In the genomic region with DNA sequence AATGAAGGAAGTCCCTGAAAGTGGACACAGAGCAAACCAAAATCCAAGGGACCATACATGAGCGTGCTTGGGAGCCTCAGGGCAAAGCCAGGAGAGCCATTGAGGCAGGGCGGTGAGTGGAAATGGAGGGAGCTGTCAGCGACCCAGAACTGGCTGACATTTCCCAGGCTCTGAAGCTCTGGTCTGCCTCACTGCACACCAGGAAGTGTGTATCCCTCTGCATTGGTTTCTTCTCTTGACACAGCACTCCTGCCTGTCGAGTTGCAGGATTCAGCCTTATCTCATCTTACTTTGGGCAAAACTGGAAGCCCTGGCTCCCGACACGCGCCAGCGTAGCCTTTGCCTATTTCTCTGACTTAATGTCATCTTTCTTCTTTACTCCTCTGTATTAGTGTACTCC, we compare ENCODE assay signal across 24 cellular contexts.
DNase-seq lines count a peak whose midpoint lies in the region; ATAC-seq and TF ChIP-seq lines count a peak whose summit lies in the region.
"Had no signal": no experiment of that assay in that cellular context is flagged by ENCODE, and none has a peak within 500 bp of the region (broad histone marks: within the 10 kb centered on the region; RNA-seq: fewer than 3 reads in every experiment).

No MANE protein-coding gene starts in this region.

- WGBS in hepatocyte (ENCODE audit: low lambda C conversion rate, missing lambda C conversion rate), result 51% methylated on average over 8 of the region's 8 CpGs
- no CpG with 5 or more reads among the region's 8 CpGs for WGBS in trophoblast cell (ENCODE audit: extremely low coverage, insufficient coverage, insufficient read length)

- H3K4me1 Mint-ChIP-seq in glutamatergic neuron (ENCODE audit: low read depth, unreplicated experiment), result peaks cover 14% of the 10 kb centered on the region
- H3K4me1 Mint-ChIP-seq: CD4-positive, alpha-beta memory T cell had no signal

- H2AK5ac ChIP-seq in trophoblast cell (ENCODE audit: low read length), result no peak overlapping the region

- TF ChIP-seq CTCF in hepatocyte (IDR thresholded peaks at IDR 0.05; ENCODE audit: poor library complexity) (no peak), glutamatergic neuron (IDR thresholded peaks at IDR 0.05; ENCODE audit: partially characterized antibody, unreplicated experiment) (no peak)

- peaks cover 3% of the 10 kb centered on the region for H3K9me3 Mint-ChIP-seq in glutamatergic neuron (ENCODE audit: unreplicated experiment)

- peak overlapping the region; percentile 34 for H2BK120ac ChIP-seq in trophoblast cell (ENCODE audit: insufficient read depth, low read length, poor library complexity)

- no peaks in the 10 kb centered on the region for H3K79me2 ChIP-seq in hepatocyte
- no peaks in the 10 kb centered on the region for H3K79me2 ChIP-seq in trophoblast cell (ENCODE audit: control insufficient read depth, insufficient read depth, low read length, poor library complexity)

- DNase-seq in SK-N-DZ (ENCODE audit: low spot score) (peak; percentile 79), cardiac septum (ENCODE audit: low spot score) (peak; percentile 76), hepatocyte (ENCODE audit: low spot score) (peak; percentile 13), trophoblast cell (no peak), glutamatergic neuron (no peak), Ammon's horn (ENCODE audit: low spot score) (no peak)
- DNase-seq: Caco-2; CD4-positive, alpha-beta memory T cell; DMS 273 treated with DMSO at 0.1 percent for 48 hours; DMS79 treated with DMSO at 0.1 percent for 48 hours; HCEC 1CT; Karpas-422; MV-4-11; NCI-H1694; NCI-H2081; NCI-H2171; NCI-H345; NCI-H524; NCI-H82 had no signal

- H3K36me3 ChIP-seq in hepatocyte (replicated peaks; ENCODE audit: insufficient read depth, low read depth) (no peaks in the 10 kb centered on the region), trophoblast cell (ENCODE audit: control insufficient read depth in 1 of 2, insufficient read depth in 2 of 2, low read length in 2 of 2) (no peaks in the 10 kb centered on the region)
- H3K36me3 ChIP-seq: BLaER1 treated with 17β-estradiol and CSF1 and Interleukin-3, amounts not matched to agents 10 nM and 100 nM had no signal

- H3K18ac ChIP-seq in trophoblast cell (ENCODE audit: low read length), result peak overlapping the region; percentile 47

- H3K27me3 Mint-ChIP-seq in glutamatergic neuron (ENCODE audit: unreplicated experiment), result no peaks in the 10 kb centered on the region

- no peak overlapping the region for H3K4me3 Mint-ChIP-seq in glutamatergic neuron (ENCODE audit: unreplicated experiment)
- H3K4me3 Mint-ChIP-seq: CD4-positive, alpha-beta memory T cell; GM23338 had no signal

- H3K79me1 ChIP-seq in trophoblast cell (ENCODE audit: low read length), result peaks cover 19% of the 10 kb centered on the region

- H3K9ac ChIP-seq in trophoblast cell (ENCODE audit: low read length), result no peak overlapping the region
- H3K9ac ChIP-seq: BLaER1 treated with 17β-estradiol and CSF1 and Interleukin-3, amounts not matched to agents 10 nM and 100 nM had no signal

- H3K4me2 ChIP-seq in hepatocyte, result no peak overlapping the region
- no peak overlapping the region for H3K4me2 ChIP-seq in trophoblast cell (ENCODE audit: low read length)
- H3K4me2 ChIP-seq: BLaER1 treated with 17β-estradiol and CSF1 and Interleukin-3, amounts not matched to agents 10 nM and 100 nM; GM23338 had no signal

- peak overlapping the region; percentile 68 for H4K91ac ChIP-seq in trophoblast cell (ENCODE audit: low read depth, low read length)

- H3K4me3 ChIP-seq in hepatocyte (no peak overlapping the region), trophoblast cell (ENCODE audit: low read depth, low read length) (no peak overlapping the region)
- H3K4me3 ChIP-seq: BLaER1 treated with 17β-estradiol and CSF1 and Interleukin-3, amounts not matched to agents 10 nM and 100 nM; GM12878; GM23338 had no signal

- no peak overlapping the region for H2AFZ ChIP-seq in hepatocyte
- no peak overlapping the region for H2AFZ ChIP-seq in trophoblast cell (ENCODE audit: insufficient read depth, low read length, poor library complexity)
- H2AFZ ChIP-seq: GM23338 had no signal

- no peak overlapping the region for H3K23ac ChIP-seq in trophoblast cell (ENCODE audit: low read length)

- no peak overlapping the region for H3K27ac Mint-ChIP-seq in glutamatergic neuron (ENCODE audit: unreplicated experiment)
- H3K27ac Mint-ChIP-seq: CD4-positive, alpha-beta memory T cell; GM23338 had no signal

- H4K8ac ChIP-seq in trophoblast cell (ENCODE audit: low read depth, low read length), result peak overlapping the region; percentile 55

- peak overlapping the region; percentile 46 for H3K14ac ChIP-seq in trophoblast cell (ENCODE audit: low read length)

- H4K20me1 ChIP-seq in hepatocyte (ENCODE audit: insufficient read depth, poor library complexity, severe bottlenecking), result no peaks in the 10 kb centered on the region
- H4K20me1 ChIP-seq: BLaER1 treated with 17β-estradiol and CSF1 and Interleukin-3, amounts not matched to agents 10 nM and 100 nM had no signal

- H3K27me3 ChIP-seq in hepatocyte (no peaks in the 10 kb centered on the region), trophoblast cell (ENCODE audit: insufficient read depth, low read length) (no peaks in the 10 kb centered on the region)

- peaks cover 11% of the 10 kb centered on the region for H3K36me3 Mint-ChIP-seq in glutamatergic neuron (ENCODE audit: unreplicated experiment)
- H3K36me3 Mint-ChIP-seq: CD4-positive, alpha-beta memory T cell had no signal

- H4K12ac ChIP-seq in trophoblast cell (ENCODE audit: low read depth, low read length), result no peak overlapping the region

- H3K9me3 ChIP-seq in hepatocyte (ENCODE audit: low read depth), result no peaks in the 10 kb centered on the region
- H3K9me3 ChIP-seq in trophoblast cell (ENCODE audit: insufficient read depth, low read depth, low read length), result no peaks in the 10 kb centered on the region
- H3K9me3 ChIP-seq: Caco-2 had no signal

- H3K4ac ChIP-seq in trophoblast cell (ENCODE audit: low read depth, low read length), result peak overlapping the region; percentile 28

- H3K27ac ChIP-seq in hepatocyte (no peak overlapping the region), trophoblast cell (ENCODE audit: low read depth, low read length) (peak overlapping the region; percentile 66)
- H3K27ac ChIP-seq: BLaER1 treated with 17β-estradiol and CSF1 and Interleukin-3, amounts not matched to agents 10 nM and 100 nM had no signal

- intact Hi-C loops in cardiac septum (cut with DNase I), result no loop called here

- peak overlapping the region; percentile 82 for H2BK12ac ChIP-seq in trophoblast cell (ENCODE audit: low read length)

- no peak for ATAC-seq in GM19467 (IDR thresholded peaks at IDR 0.05; ENCODE audit: unreplicated experiment)
- ATAC-seq: GM12878, GM23338, Panc1 had no signal

- H2BK5ac ChIP-seq in trophoblast cell (ENCODE audit: low read depth, low read length, poor library complexity), result peak overlapping the region; percentile 77

- peaks cover 12% of the 10 kb centered on the region for H3K4me1 ChIP-seq in hepatocyte (ENCODE audit: insufficient read depth)
- H3K4me1 ChIP-seq in trophoblast cell (ENCODE audit: control insufficient read depth in 1 of 2, insufficient read depth in 2 of 2, low read length in 2 of 2), result peaks cover 15 to 29% of the 10 kb centered on the region in 2 experiments
- H3K4me1 ChIP-seq: Caco-2 had no signal

- H3K9me2 ChIP-seq in hepatocyte (replicated peaks; ENCODE audit: insufficient read depth), result no peaks in the 10 kb centered on the region

Comparison
In these comparisons a context has a peak if more than half of its experiments do, and no peak if none do; other contexts are left out.
1. DNase-seq: peak in SK-N-DZ (single experiment), cardiac septum (single experiment) and hepatocyte (single experiment); none in trophoblast cell (0 of 2), glutamatergic neuron (single experiment) and Ammon's horn (single experiment).